ENCODE assay signal across 8 cellular contexts in the genomic region with DNA sequence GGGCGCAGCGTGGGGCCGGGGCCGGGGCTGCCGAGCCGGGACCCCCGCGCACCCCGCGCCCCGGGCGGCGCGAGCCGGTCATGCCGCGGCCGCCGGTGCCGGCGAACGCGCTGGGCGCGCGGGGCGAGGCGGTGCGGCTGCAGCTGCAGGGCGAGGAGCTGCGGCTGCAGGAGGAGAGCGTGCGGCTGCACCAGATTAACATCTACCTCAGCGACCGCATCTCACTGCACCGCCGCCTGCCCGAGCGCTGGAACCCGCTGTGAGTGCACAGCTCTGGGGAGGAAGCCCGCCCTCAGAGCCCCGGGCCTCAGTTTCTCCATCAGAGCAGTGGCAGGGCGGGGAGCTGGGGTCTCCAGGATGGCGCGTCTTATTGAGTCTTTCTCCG. TPM values are rescaled to one million over a fixed set of nuclear protein-coding genes. Genes with fewer than 3 reads are reported as not detected.
DNase-seq lines count a peak whose midpoint lies in the region; ATAC-seq and FAIRE-seq lines count a peak whose summit lies in the region.

No MANE protein-coding gene starts in this region.

- H3K27me3 ChIP-seq in iPS DF 6.9 (ENCODE audit: control insufficient read depth, insufficient read depth, low read length) (no peaks in the 10 kb centered on the region), small intestine (ENCODE audit: control insufficient read depth in 2 of 2, insufficient read depth in 2 of 2, low read length in 2 of 2) (no peaks in the 10 kb centered on the region)

- peak; percentile 50 to 59 for DNase-seq in activated T-cell treated with anti-CD3 and anti-CD28 coated beads, Interleukin-2, amount 50 U/mL, for 72 hours
- DNase-seq in iPS DF 6.9 (ENCODE audit: low read depth, low spot score), result no peak
- DNase-seq in small intestine, result peak; percentile 25

- peaks cover 36% of the 10 kb centered on the region for H3K4me1 Mint-ChIP-seq in activated T-cell treated with anti-CD3 and anti-CD28 coated beads, Interleukin-2, amount 50 U/mL, for 72 hours (ENCODE audit: low read depth)

- no peak overlapping the region for H3K27ac Mint-ChIP-seq in activated T-cell treated with anti-CD3 and anti-CD28 coated beads, Interleukin-2, amount 50 U/mL, for 72 hours

- H3K36me3 Mint-ChIP-seq in activated T-cell treated with anti-CD3 and anti-CD28 coated beads, Interleukin-2, amount 50 U/mL, for 72 hours (ENCODE audit: insufficient read depth in 2 of 2), result peaks cover 2 to 3% of the 10 kb centered on the region in 2 donors

- peak; percentile 28 for ATAC-seq in GM18502 (IDR thresholded peaks at IDR 0.05; ENCODE audit: poor library complexity, unreplicated experiment)
- ATAC-seq in HG03175 (IDR thresholded peaks at IDR 0.05; ENCODE audit: unreplicated experiment), result peak; percentile 29
- peak; percentile 69 to 81 for ATAC-seq in activated T-cell treated with anti-CD3 and anti-CD28 coated beads, Interleukin-2, amount 50 U/mL, for 72 hours (replicated peaks in 1 of 2)
- no peak for ATAC-seq in HG03457 (IDR thresholded peaks at IDR 0.05; ENCODE audit: unreplicated experiment)
- no peak for ATAC-seq in GM18517 (IDR thresholded peaks at IDR 0.05; ENCODE audit: unreplicated experiment)
- ATAC-seq in HG02623 (IDR thresholded peaks at IDR 0.05; ENCODE audit: unreplicated experiment), result no peak

- peak overlapping the region; percentile 88 to 92 for H3K4me3 Mint-ChIP-seq in activated T-cell treated with anti-CD3 and anti-CD28 coated beads, Interleukin-2, amount 50 U/mL, for 72 hours

- H3K9me3 ChIP-seq in iPS DF 6.9 (ENCODE audit: control insufficient read depth, insufficient read depth, low read length), result no peaks in the 10 kb centered on the region
- H3K9me3 ChIP-seq in small intestine (ENCODE audit: control insufficient read depth, low read depth), result no peaks in the 10 kb centered on the region

- no peak for FAIRE-seq in small intestine (lab: Jason Lieb, UNC)

- H3K4me1 ChIP-seq in iPS DF 6.9 (ENCODE audit: control insufficient read depth, insufficient read depth, low read length), result peaks cover 9% of the 10 kb centered on the region
- peaks cover 0 to 16% of the 10 kb centered on the region in 2 donors for H3K4me1 ChIP-seq in small intestine (ENCODE audit: control insufficient read depth in 2 of 2, insufficient read depth in 1 of 2, low read depth in 1 of 2, low read length in 1 of 2)

- H3K27ac ChIP-seq in iPS DF 6.9 (ENCODE audit: low read length) (no peak overlapping the region), small intestine (ENCODE audit: low read depth in 1 of 2, low read length in 1 of 2) (peak overlapping the region in 1 of 2 donors; percentile 57)

- no CpG with 5 or more reads among the region's 46 CpGs for WGBS in iPS DF 6.9 (ENCODE audit: insufficient coverage, insufficient read length)
- WGBS in small intestine, 3 donors, result 0% methylated on average over 26 to 46 of the region's 46 CpGs

- no peaks in the 10 kb centered on the region for H3K9me3 Mint-ChIP-seq in activated T-cell treated with anti-CD3 and anti-CD28 coated beads, Interleukin-2, amount 50 U/mL, for 72 hours

- no peaks in the 10 kb centered on the region for H3K36me3 ChIP-seq in iPS DF 6.9 (ENCODE audit: control insufficient read depth, insufficient read depth, low read length)
- no peaks in the 10 kb centered on the region for H3K36me3 ChIP-seq in small intestine (ENCODE audit: control insufficient read depth in 2 of 2, insufficient read depth in 2 of 2, low read length in 2 of 2)

- H3K4me3 ChIP-seq in iPS DF 6.9 (ENCODE audit: low read length), result peak overlapping the region; percentile 78
- H3K4me3 ChIP-seq in small intestine (ENCODE audit: low read depth in 1 of 2, low read length in 2 of 2), result peak overlapping the region; percentile 73 to 79

- peaks cover 7% of the 10 kb centered on the region for H3K27me3 Mint-ChIP-seq in activated T-cell treated with anti-CD3 and anti-CD28 coated beads, Interleukin-2, amount 50 U/mL, for 72 hours (ENCODE audit: low read depth)

RNA-seq across cellular contexts. Expression of gene GALNT12, which starts 0.3 kb away (rescaled TPM):
- 10 to 100 TPM in 1 of 2 donors, 1 to 10 TPM in 1; 6.6 to 11.2 TPM for total RNA-seq in activated T-cell treated with anti-CD3 and anti-CD28 coated beads, Interleukin-2, amount 50 U/mL, for 72 hours
- polyA plus RNA-seq in small intestine, result 10 to 100 TPM in 2 of 3 donors, 1 to 10 TPM in 1; 7.8 to 18.1 (median 17.2) TPM

RNA-seq across cellular contexts. Expression of gene ANKS6, which starts 11.4 kb away (rescaled TPM):
- total RNA-seq in activated T-cell treated with anti-CD3 and anti-CD28 coated beads, Interleukin-2, amount 50 U/mL, for 72 hours, result 10 to 100 TPM; 14.9 to 25.0 TPM
- polyA plus RNA-seq in small intestine, result 10 to 100 TPM; 17.3 to 20.1 (median 18.4) TPM

Comparison
In these comparisons a context has a peak if more than half of its experiments do, and no peak if none do; other contexts are left out.
1. ATAC-seq: peak in GM18502 (single experiment), HG03175 (single experiment) and activated T-cell treated with anti-CD3 and anti-CD28 coated beads, Interleukin-2, amount 50 U/mL, for 72 hours (2 of 2); none in HG03457 (single experiment), GM18517 (single experiment) and HG02623 (single experiment).